Comparison of ENCODE assay signal across 20 cellular contexts in the genomic region with DNA sequence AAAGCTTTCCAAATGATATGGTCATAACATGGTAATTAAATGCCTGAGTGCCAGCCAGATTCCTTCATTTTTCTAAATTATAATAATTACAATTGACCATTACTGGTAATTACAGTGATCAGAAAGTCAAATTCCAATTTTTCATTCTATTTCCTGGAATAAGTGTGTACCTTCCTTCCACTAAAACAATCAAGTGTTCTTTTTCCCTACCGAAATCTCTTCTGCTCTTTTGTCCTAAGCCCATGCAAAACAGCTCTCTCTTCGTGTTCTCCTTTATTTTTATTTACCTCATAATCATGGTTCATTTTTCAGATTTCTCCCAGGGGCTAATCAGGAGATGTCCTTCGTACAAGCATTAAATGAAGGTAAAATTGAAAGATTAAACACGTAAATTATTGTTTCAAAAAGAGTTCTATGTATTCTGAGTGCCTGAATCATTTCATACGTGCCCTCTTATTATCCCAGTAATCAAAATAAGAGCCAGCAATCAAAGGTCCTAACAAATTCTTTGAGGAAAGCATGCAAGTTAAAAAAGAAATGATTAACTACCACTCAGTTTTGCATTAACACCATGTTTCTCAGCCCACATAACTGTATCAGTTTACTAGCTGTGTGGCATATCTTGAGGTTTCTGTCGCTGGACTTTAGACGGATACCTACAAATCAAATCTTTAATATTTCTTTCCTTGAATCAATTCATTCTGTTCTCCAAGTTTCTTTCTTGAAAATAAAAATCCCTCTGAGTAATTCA.
DNase-seq lines count a peak whose midpoint lies in the region; ATAC-seq, FAIRE-seq and TF ChIP-seq lines count a peak whose summit lies in the region.
"Had no signal": no experiment of that assay in that cellular context is flagged by ENCODE, and none has a peak within 500 bp of the region (broad histone marks: within the 10 kb centered on the region; RNA-seq: fewer than 3 reads in every experiment).

No MANE protein-coding gene starts in this region.

- no peaks in the 10 kb centered on the region for H3K79me2 ChIP-seq in PC-9 (ENCODE audit: low read depth)

- no peaks in the 10 kb centered on the region for H4K20me1 ChIP-seq in PC-9 (ENCODE audit: insufficient read depth)

- CTCF ChIA-PET in PC-9 (lab: Charles Lee), result no interaction called here

- no peaks in the 10 kb centered on the region for H3K9me2 ChIP-seq in PC-9 (ENCODE audit: insufficient read depth)

- H3K9me3 ChIP-seq in PC-9 (ENCODE audit: insufficient read depth, low read depth), result no peaks in the 10 kb centered on the region
- H3K9me3 ChIP-seq in kidney (ENCODE audit: control insufficient read depth in 1 of 2, low read length in 2 of 2), result no peaks in the 10 kb centered on the region
- no peaks in the 10 kb centered on the region for H3K9me3 ChIP-seq in mucosa of descending colon
- no peaks in the 10 kb centered on the region for H3K9me3 ChIP-seq in breast epithelium

- 0 out of 2 replicates have a peak overlapping the region, but pooled peaks have one; percentile 23 for H2AFZ ChIP-seq in PC-9

- peak; percentile 95 for FAIRE-seq in kidney (lab: Jason Lieb, UNC)
- FAIRE-seq: GM12892, GM18507, HepG2 had no signal

- no TSS peak for BruUV-seq in PC-9 (replicated peaks; lab: Mats Ljungman, UMichigan)

- in situ Hi-C loops in ACHN (cut with HindIII; ENCODE audit: low pct_ligation_motif_present, low pct_unique_long_range_greater_than_20kb, low sequenced_read_pairs), result no loop called here

- H3K36me3 ChIP-seq in PC-9 (ENCODE audit: low read depth) (no peaks in the 10 kb centered on the region), kidney (ENCODE audit: control insufficient read depth in 1 of 2, insufficient read depth in 2 of 2, low read length in 2 of 2) (no peaks in the 10 kb centered on the region), mucosa of descending colon (ENCODE audit: low read depth) (no peaks in the 10 kb centered on the region), breast epithelium (no peaks in the 10 kb centered on the region)
- H3K36me3 ChIP-seq: SJCRH30 had no signal

- H3K4me2 ChIP-seq in PC-9, result no peak overlapping the region

- no peaks in the 10 kb centered on the region for H3F3A ChIP-seq in PC-9 (ENCODE audit: insufficient read depth, low read depth)

- POLR2A ChIA-PET in PC-9 (lab: Charles Lee; ENCODE audit: unreplicated experiment), result no interaction called here

- H3K4me1 ChIP-seq in PC-9 (replicated peaks; ENCODE audit: insufficient read depth), result no peaks in the 10 kb centered on the region
- H3K4me1 ChIP-seq in kidney (ENCODE audit: control insufficient read depth in 1 of 2, insufficient read depth in 1 of 2, low read depth in 1 of 2, low read length in 2 of 2), result peaks cover 0 to 15% of the 10 kb centered on the region in 2 donors
- H3K4me1 ChIP-seq in mucosa of descending colon (ENCODE audit: low read depth), result no peaks in the 10 kb centered on the region
- H3K4me1 ChIP-seq in breast epithelium, result no peaks in the 10 kb centered on the region

- ATAC-seq in mucosa of descending colon, result peak; percentile 64
- ATAC-seq: HepG2 had no signal

- TF ChIP-seq CTCF in PC-9 (conservative IDR thresholded peaks at IDR 0.05) (no peak), kidney (IDR thresholded peaks at IDR 0.05; ENCODE audit: borderline replicate concordance, extremely low read depth, insufficient read depth) (no peak), mucosa of descending colon (IDR thresholded peaks at IDR 0.05) (no peak), breast epithelium (IDR thresholded peaks at IDR 0.05) (no peak)

- H3K4me3 ChIP-seq in PC-9, result no peak overlapping the region
- peak overlapping the region; percentile 6 to 52 for H3K4me3 ChIP-seq in kidney (ENCODE audit: low read length in 2 of 2)
- no peak overlapping the region for H3K4me3 ChIP-seq in mucosa of descending colon
- no peak overlapping the region for H3K4me3 ChIP-seq in breast epithelium
- H3K4me3 ChIP-seq: SJCRH30 had no signal

- H3K27ac ChIP-seq in PC-9, result no peak overlapping the region
- H3K27ac ChIP-seq in kidney (ENCODE audit: low read depth in 2 of 2, low read length in 2 of 2), result peak overlapping the region; percentile 26 to 63
- no peak overlapping the region for H3K27ac ChIP-seq in breast epithelium
- H3K27ac ChIP-seq: SJCRH30 had no signal

- TF ChIP-seq POLR2A in breast epithelium (IDR thresholded peaks at IDR 0.05), result no peak

- intact Hi-C loops in PC-9 (cut with micrococcal nuclease; ENCODE audit: unreplicated experiment), result no loop called here
- intact Hi-C loops in kidney (cut with DNase I), result no loop called here
- intact Hi-C loops in mucosa of descending colon (cut with DNase I, micrococcal nuclease), result no loop called here
- intact Hi-C loops in breast epithelium (cut with DNase I; ENCODE audit: low total_unique reads), result no loop called here

- H3K27me3 ChIP-seq in PC-9 (ENCODE audit: insufficient read depth, low read depth), result no peaks in the 10 kb centered on the region
- H3K27me3 ChIP-seq in breast epithelium, result no peaks in the 10 kb centered on the region
- H3K27me3 ChIP-seq: SJCRH30 had no signal

- DNase-seq in ACHN (peak; percentile 82), PC-9 (no peak), kidney (no peak), mucosa of descending colon (no peak), breast epithelium (ENCODE audit: low spot score in 2 of 2) (no peak), COR-L47 (lab: John Stamatoyannopoulos, UW) (no peak)
- DNase-seq in stimulated activated naive CD4-positive, alpha-beta T cell treated with Interleukin-2 at 50 U/mL for 16 hours (lab: John Stamatoyannopoulos, UW), result no peak
- DNase-seq in effector CD8-positive, alpha-beta T cell (lab: John Stamatoyannopoulos, UW), result no peak
- DNase-seq: 8988T; CD4-positive, alpha-beta T cell; DMS53; EL; KBM-7; NCI-H187; NCI-H2227 treated with DMSO at 0.1 percent for 48 hours; NCI-H524; SJCRH30 had no signal

- peak overlapping the region in 1 of 2 donors; percentile 14 for H3K9ac ChIP-seq in kidney (ENCODE audit: low read length in 2 of 2)

Comparison
In these comparisons a context has a peak if more than half of its experiments do, and no peak if none do; other contexts are left out.
1. H3K27ac ChIP-seq: peak in kidney (2 of 2); none in PC-9 (single experiment) and breast epithelium (0 of 2).
2. H3K4me3 ChIP-seq: peak in kidney (2 of 2); none in PC-9 (single experiment), mucosa of descending colon (single experiment) and breast epithelium (0 of 3).